In genomic region chr19:39970424-39970673, GRCh38 we compare ENCODE assay signal across 1 cellular context.
A peak's percentile ranks its signal among the peaks of the same experiment; 100 is the strongest.
TF ChIP-seq lines count a peak whose summit lies in the region.

No MANE protein-coding gene starts in this region.

TF ChIP-seq in K562, 482 proteins besides CTCF, POLR2A, EP300 and RAD21 (continues in another document):
- TF ChIP-seq HDAC8 (tag; IDR thresholded peaks at IDR 0.05), result peak; percentile 80; the same call in 1 of the 2 replicates
- no peak for TF ChIP-seq RERE (CRISPR knock-in tag; IDR thresholded peaks at IDR 0.05; ENCODE audit: borderline replicate concordance)
- no peak for TF ChIP-seq NCOA6 (IDR thresholded peaks at IDR 0.05)
- no peak for TF ChIP-seq SIN3A (IDR thresholded peaks at IDR 0.05; ENCODE audit: borderline replicate concordance in 2 of 2, control insufficient read depth in 1 of 2, low read depth in 2 of 2, low read length in 2 of 2)
- TF ChIP-seq ZNF316 (IDR thresholded peaks at IDR 0.05), result no peak
- TF ChIP-seq JUNB (CRISPR knock-in tag; conservative IDR thresholded peaks at IDR 0.05), result no peak
- TF ChIP-seq NFE2L1 (tag; IDR thresholded peaks at IDR 0.05; ENCODE audit: borderline replicate concordance, low read depth), result no peak
- no peak for TF ChIP-seq STAT5B (CRISPR knock-in tag; IDR thresholded peaks at IDR 0.05)
- TF ChIP-seq ZNF518B (CRISPR knock-in tag; IDR thresholded peaks at IDR 0.05), result no peak
- TF ChIP-seq XRCC4 (IDR thresholded peaks at IDR 0.05; ENCODE audit: extremely low read depth, insufficient read depth, insufficient read length), result no peak
- TF ChIP-seq CCNT2 (IDR thresholded peaks at IDR 0.05; ENCODE audit: borderline replicate concordance, extremely low read depth, insufficient read length, low read depth, low read length), result no peak
- TF ChIP-seq STAT5A (IDR thresholded peaks at IDR 0.05; ENCODE audit: borderline replicate concordance, low read length), result no peak
- TF ChIP-seq ZZZ3 (IDR thresholded peaks at IDR 0.05), result no peak
- no peak for TF ChIP-seq ZNF511 (CRISPR knock-in tag; IDR thresholded peaks at IDR 0.05)
- TF ChIP-seq CBFA2T2 (conservative IDR thresholded peaks at IDR 0.05), result no peak
- no peak for TF ChIP-seq ZC3H8 (IDR thresholded peaks at IDR 0.05)
- TF ChIP-seq CREB3 (tag; conservative IDR thresholded peaks at IDR 0.05; ENCODE audit: low read depth), result 0 out of 2 replicates have a peak, but pooled peaks have one; percentile 17
- no peak for TF ChIP-seq AFF1 (IDR thresholded peaks at IDR 0.05; ENCODE audit: low read depth in 1 of 2, partially characterized antibody in 2 of 2)
- peak; percentile 48; the same call in 1 of the 2 replicates for TF ChIP-seq ZNF589 (CRISPR knock-in tag; IDR thresholded peaks at IDR 0.05; ENCODE audit: low read depth)
- no peak for TF ChIP-seq MAFG (tag; conservative IDR thresholded peaks at IDR 0.05)
- TF ChIP-seq ZSCAN29 (IDR thresholded peaks at IDR 0.05), result no peak
- TF ChIP-seq ZNF592 (IDR thresholded peaks at IDR 0.05), result peak; percentile 60; the same call in 1 of the 2 replicates
- no peak for TF ChIP-seq RFX7 (CRISPR knock-in tag; IDR thresholded peaks at IDR 0.05)
- TF ChIP-seq ETS2 (tag; IDR thresholded peaks at IDR 0.05; ENCODE audit: borderline replicate concordance, poor library complexity, severe bottlenecking), result no peak
- TF ChIP-seq ELK3 (CRISPR knock-in tag; IDR thresholded peaks at IDR 0.05), result no peak
- TF ChIP-seq ATF3 (IDR thresholded peaks at IDR 0.05), result no peak
- peak; percentile 57; the same call in 1 of the 2 replicates for TF ChIP-seq ATF3 (CRISPR knock-in tag; conservative IDR thresholded peaks at IDR 0.05)
- no peak for TF ChIP-seq ZNF551 (CRISPR knock-in tag; IDR thresholded peaks at IDR 0.05)
- no peak; the same call in 1 of the 2 replicates for TF ChIP-seq AFF4 (CRISPR knock-in tag; IDR thresholded peaks at IDR 0.05)
- no peak for TF ChIP-seq SRSF9 (IDR thresholded peaks at IDR 0.05; ENCODE audit: borderline replicate concordance, low read depth, low read length)
